Comparison of ENCODE assay signal across 15 cellular contexts in the genomic region with DNA sequence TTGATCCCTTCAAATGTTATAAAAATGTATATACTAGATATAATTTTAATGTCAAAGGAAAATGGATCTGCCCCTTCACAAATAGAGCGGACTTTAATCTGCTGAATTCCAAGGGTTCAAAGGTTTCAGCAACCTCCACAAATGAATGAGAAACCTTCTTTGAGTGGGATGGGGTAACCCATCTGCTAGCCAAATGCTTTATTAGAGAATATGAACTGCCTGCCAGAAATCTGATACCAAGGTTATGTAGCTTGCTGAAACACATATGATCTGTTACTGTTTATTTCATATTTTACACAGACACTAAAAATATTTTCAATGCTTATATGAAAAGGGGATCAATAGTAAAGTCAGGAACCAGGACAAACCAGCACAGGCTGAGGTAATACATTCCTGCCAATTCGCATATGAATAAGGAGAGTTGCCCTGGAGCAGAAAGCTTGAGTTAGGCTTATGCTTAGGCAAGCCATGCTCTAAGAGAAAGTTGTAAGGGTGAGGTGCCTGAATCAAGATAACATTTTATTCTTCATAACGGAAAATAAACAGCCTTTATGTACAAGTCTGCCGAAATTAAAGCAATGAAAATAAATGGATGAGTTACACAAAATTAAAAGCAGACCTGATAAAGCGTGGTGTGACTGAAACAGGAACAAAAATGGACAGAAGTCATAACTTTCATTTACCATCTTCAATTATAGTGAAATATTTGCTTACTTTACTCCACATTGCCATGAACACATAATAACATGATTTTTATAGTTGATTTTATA. TPM values are rescaled to one million over a fixed set of nuclear protein-coding genes. Genes with fewer than 3 reads are reported as not detected.
A peak's percentile ranks its signal among the peaks of the same experiment; 100 is the strongest.
DNase-seq lines count a peak whose midpoint lies in the region; ATAC-seq and TF ChIP-seq lines count a peak whose summit lies in the region.
"Had no signal": no experiment of that assay in that cellular context is flagged by ENCODE, and none has a peak within 500 bp of the region (broad histone marks: within the 10 kb centered on the region; RNA-seq: fewer than 3 reads in every experiment).

No MANE protein-coding gene starts in this region.

- no peak overlapping the region for H3K9ac ChIP-seq in adipocyte (ENCODE audit: low read length)
- no peak overlapping the region for H3K9ac ChIP-seq in iPS-20b (ENCODE audit: low read depth, low read length)

- no peaks in the 10 kb centered on the region for H3K4me1 ChIP-seq in breast epithelium
- H3K4me1 ChIP-seq in adipocyte (ENCODE audit: control insufficient read depth, insufficient read depth, low read length): peaks cover 53% of the 10 kb centered on the region
- peaks cover 26% of the 10 kb centered on the region for H3K4me1 ChIP-seq in iPS-20b (ENCODE audit: insufficient read depth, low read length)
- H3K4me1 ChIP-seq in uterus: no peaks in the 10 kb centered on the region
- H3K4me1 ChIP-seq in body of pancreas: peaks cover 8% of the 10 kb centered on the region

- H3K36me3 ChIP-seq in breast epithelium: no peaks in the 10 kb centered on the region
- no peaks in the 10 kb centered on the region for H3K36me3 ChIP-seq in adipocyte (ENCODE audit: control insufficient read depth, insufficient read depth, low read length, severe bottlenecking)
- no peaks in the 10 kb centered on the region for H3K36me3 ChIP-seq in iPS-20b (ENCODE audit: insufficient read depth, low read depth, low read length)
- H3K36me3 ChIP-seq in uterus: no peaks in the 10 kb centered on the region
- no peaks in the 10 kb centered on the region for H3K36me3 ChIP-seq in body of pancreas (replicated peaks in 1 of 2; ENCODE audit: insufficient read depth in 1 of 2, low read depth in 2 of 2)
- H3K36me3 ChIP-seq: esophagus squamous epithelium, neutrophil had no signal

- no peak for TF ChIP-seq POLR2A in breast epithelium (IDR thresholded peaks at IDR 0.05)
- no peak for TF ChIP-seq POLR2A in uterus (IDR thresholded peaks at IDR 0.05)
- TF ChIP-seq POLR2A in GM18505 (IDR thresholded peaks at IDR 0.05; ENCODE audit: borderline replicate concordance, extremely low read depth, insufficient read depth, insufficient read length): no peak
- no peak for TF ChIP-seq POLR2A in body of pancreas (IDR thresholded peaks at IDR 0.05)

- H3K9me3 ChIP-seq in breast epithelium (no peaks in the 10 kb centered on the region), adipocyte (ENCODE audit: control insufficient read depth, low read length) (no peaks in the 10 kb centered on the region), iPS-20b (ENCODE audit: insufficient read depth, low read depth, low read length) (no peaks in the 10 kb centered on the region), uterus (no peaks in the 10 kb centered on the region), body of pancreas (no peaks in the 10 kb centered on the region)
- H3K9me3 ChIP-seq: esophagus squamous epithelium, neutrophil had no signal

- TF ChIP-seq CTCF in breast epithelium (IDR thresholded peaks at IDR 0.05) (no peak), uterus (IDR thresholded peaks at IDR 0.05) (no peak), body of pancreas (IDR thresholded peaks at IDR 0.05) (no peak)

- no peak for ATAC-seq in GM18505 (IDR thresholded peaks at IDR 0.05; ENCODE audit: unreplicated experiment)
- no peak for ATAC-seq in body of pancreas
- ATAC-seq: stimulated activated naive CD8-positive, alpha-beta T cell treated with anti-CD3 and anti-CD28 coated beads, Interleukin-15, amount 100 ng/mL, for 72 hours had no signal

- no peak overlapping the region for H3K27ac ChIP-seq in breast epithelium
- H3K27ac ChIP-seq in iPS-20b (ENCODE audit: low read length): no peak overlapping the region
- H3K27ac ChIP-seq in uterus: peak overlapping the region; percentile 27 to 28
- H3K27ac ChIP-seq in body of pancreas: no peak overlapping the region
- H3K27ac ChIP-seq: esophagus squamous epithelium, neutrophil, skin epidermis had no signal

- H3K27me3 ChIP-seq in breast epithelium (no peaks in the 10 kb centered on the region), adipocyte (replicated peaks; ENCODE audit: control insufficient read depth, insufficient read depth, low read length) (no peaks in the 10 kb centered on the region), iPS-20b (ENCODE audit: insufficient read depth, low read length) (no peaks in the 10 kb centered on the region), uterus (no peaks in the 10 kb centered on the region), body of pancreas (no peaks in the 10 kb centered on the region)
- H3K27me3 ChIP-seq: esophagus squamous epithelium, neutrophil had no signal

- DNase-seq in T47D (ENCODE audit: low read depth in 1 of 2, low spot score in 1 of 2): peak; percentile 35 to 53
- DNase-seq in breast epithelium (ENCODE audit: low spot score in 2 of 2): no peak
- DNase-seq in adipocyte (ENCODE audit: low read depth): peak; percentile 61
- DNase-seq in uterus: no peak
- no peak for DNase-seq in NCI-H2029 (lab: John Stamatoyannopoulos, UW)
- no peak for DNase-seq in body of pancreas
- DNase-seq: activated CD4-positive, alpha-beta T cell treated with anti-CD3 and anti-CD28 coated beads, Interleukin-2, amount 50 U/mL, for 4 hours; esophagus squamous epithelium; NCI-H2029 treated with DMSO at 0.1 percent for 48 hours; SHP77 treated with DMSO at 0.1 percent for 48 hours; stimulated activated naive CD8-positive, alpha-beta T cell treated with anti-CD3 and anti-CD28 coated beads, Interleukin-15, amount 100 ng/mL, for 72 hours had no signal

- intact Hi-C loops in breast epithelium (cut with DNase I; ENCODE audit: low total_unique reads) (no loop called here), uterus (cut with DNase I; ENCODE audit: low total_unique reads) (no loop called here), body of pancreas (cut with DNase I) (no loop called here)

- no peak overlapping the region for H3K4me3 ChIP-seq in breast epithelium
- H3K4me3 ChIP-seq in adipocyte (ENCODE audit: low read length): no peak overlapping the region
- peak overlapping the region; percentile 25 for H3K4me3 ChIP-seq in iPS-20b (ENCODE audit: low read length)
- H3K4me3 ChIP-seq in uterus: no peak overlapping the region
- H3K4me3 ChIP-seq in body of pancreas: no peak overlapping the region
- H3K4me3 ChIP-seq: esophagus squamous epithelium, skin epidermis had no signal

- 51 to 57% methylated on average over 5 of the region's 5 CpGs for WGBS in body of pancreas, 2 donors

- in situ Hi-C loops in T47D (cut with HindIII; ENCODE audit: low pct_unique_long_range_greater_than_20kb, low sequenced_read_pairs): no loop called here

RNA-seq across cellular contexts. Expression of a gene that starts 26.5 kb away (rescaled TPM):
- 10 to 100 TPM; 33.2 to 71.5 (median 35.7) TPM for total RNA-seq in breast epithelium
- 10 to 100 TPM; 23.5 to 83.2 (median 45.7) TPM for total RNA-seq in uterus
- 10 to 100 TPM; 16.8 to 24.4 TPM for total RNA-seq in body of pancreas

Comparison
In these comparisons a context has a peak if more than half of its experiments do, and no peak if none do; other contexts are left out.
1. DNase-seq: peak in T47D (2 of 2) and adipocyte (single experiment); none in breast epithelium (0 of 2), uterus (0 of 2), NCI-H2029 (single experiment) and body of pancreas (0 of 4).
2. H3K27ac ChIP-seq: peak in uterus (2 of 2); none in breast epithelium (0 of 2), iPS-20b (single experiment) and body of pancreas (0 of 4).